Comparison of ENCODE assay signal across 15 cellular contexts in the genomic region with DNA sequence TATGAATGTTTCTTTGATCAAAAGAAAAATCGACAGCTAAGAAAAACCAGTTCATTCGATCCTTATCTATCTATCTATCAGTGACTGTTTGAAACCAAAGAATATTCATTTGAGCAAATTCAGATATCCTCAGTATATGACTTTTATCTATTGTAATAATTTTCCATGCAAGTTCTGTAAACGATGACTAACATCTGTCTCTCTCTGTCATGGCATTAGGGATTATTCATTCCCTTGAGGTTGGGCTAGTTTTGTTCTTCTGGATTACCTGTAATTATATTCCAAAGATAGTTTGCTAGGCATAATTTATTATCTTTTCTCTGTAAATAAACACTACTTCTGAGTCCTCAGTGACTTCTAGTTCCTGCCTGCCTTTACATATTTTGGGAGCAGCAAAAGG.
A peak's percentile ranks its signal among the peaks of the same experiment; 100 is the strongest.
DNase-seq lines count a peak whose midpoint lies in the region; ATAC-seq, FAIRE-seq and TF ChIP-seq lines count a peak whose summit lies in the region.
"Had no signal": no experiment of that assay in that cellular context is flagged by ENCODE, and none has a peak within 500 bp of the region (broad histone marks: within the 10 kb centered on the region; RNA-seq: fewer than 3 reads in every experiment).

No MANE protein-coding gene starts in this region.

- TF ChIP-seq CTCF in bronchial epithelial cell (IDR thresholded peaks at IDR 0.05; ENCODE audit: insufficient read depth, low read length, severe bottlenecking) (no peak), foreskin keratinocyte (conservative IDR thresholded peaks at IDR 0.05) (no peak)

- no peak overlapping the region for H3K4me2 ChIP-seq in GM23248 (ENCODE audit: unreplicated experiment)

- H3K9ac ChIP-seq in GM23248 = no peak overlapping the region

- no peak for FAIRE-seq in bronchial epithelial cell (lab: Jason Lieb, UNC)
- FAIRE-seq: A204.1, H1 had no signal

- no peaks in the 10 kb centered on the region for H3K36me3 ChIP-seq in GM23248 (ENCODE audit: low read depth)
- H3K36me3 ChIP-seq in bronchial epithelial cell (ENCODE audit: control insufficient read depth, insufficient read depth, low read length) = no peaks in the 10 kb centered on the region

- H3K4me1 ChIP-seq in GM23248 (ENCODE audit: insufficient read depth) = no peaks in the 10 kb centered on the region
- H3K4me1 ChIP-seq in foreskin keratinocyte = no peaks in the 10 kb centered on the region

- H3K9me3 ChIP-seq in GM23248 (ENCODE audit: low read depth) = no peaks in the 10 kb centered on the region

- no peaks in the 10 kb centered on the region for H3F3A ChIP-seq in GM23248 (ENCODE audit: insufficient read depth)

- H3K27ac ChIP-seq in GM23248 (no peak overlapping the region), foreskin keratinocyte (no peak overlapping the region)
- H3K27ac ChIP-seq: HL-60 had no signal

- 72 to 81% methylated on average over 3 of the region's 3 CpGs for WGBS in GM23248 (ENCODE audit: low coverage in 1 of 2, low lambda C conversion rate in 2 of 2, missing lambda C conversion rate in 2 of 2), 2 experiments

- H3K9me2 ChIP-seq in GM23248 (ENCODE audit: insufficient read depth) = no peaks in the 10 kb centered on the region

- H3K4me3 ChIP-seq in GM23248 = no peak overlapping the region
- no peak overlapping the region for H3K4me3 ChIP-seq in bronchial epithelial cell (ENCODE audit: low read depth, low read length)

- peak; percentile 8 for DNase-seq in GM23248
- peak; percentile 66 for DNase-seq in bronchial epithelial cell (ENCODE audit: low read depth)
- peak in 1 of 2 donors; percentile 4 for DNase-seq in foreskin keratinocyte
- no peak for DNase-seq in middle frontal gyrus (ENCODE audit: extremely low spot score, low spot score)
- DNase-seq in SIG-M5 treated with dmso at 0.1 percent for 504 hours (lab: John Stamatoyannopoulos, UW; ENCODE audit: unreplicated experiment) = no peak
- DNase-seq: AML-193; Calu3; CD8-positive, alpha-beta T cell; DMS79 treated with DMSO at 0.1 percent for 48 hours; GF-D8; H9 had no signal

- in situ Hi-C loops in GM23248 (cut with MboI) = no loop called here

- H4K20me1 ChIP-seq in GM23248 (ENCODE audit: insufficient read depth) = no peaks in the 10 kb centered on the region

- ATAC-seq in foreskin keratinocyte (peak; percentile 57), HG02981 (IDR thresholded peaks at IDR 0.05; ENCODE audit: unreplicated experiment) (no peak)
- ATAC-seq: CD8-positive, alpha-beta T cell had no signal

- no peaks in the 10 kb centered on the region for H3K27me3 ChIP-seq in GM23248 (replicated peaks; ENCODE audit: insufficient read depth)
- H3K27me3 ChIP-seq in bronchial epithelial cell (ENCODE audit: control insufficient read depth, insufficient read depth, low read length) = no peaks in the 10 kb centered on the region
- no peaks in the 10 kb centered on the region for H3K27me3 ChIP-seq in foreskin keratinocyte

- H2AFZ ChIP-seq in GM23248 = no peak overlapping the region

- H3K79me2 ChIP-seq in GM23248 (ENCODE audit: insufficient read depth) = no peaks in the 10 kb centered on the region

Comparison
In these comparisons a context has a peak if more than half of its experiments do, and no peak if none do; other contexts are left out.
1. DNase-seq: peak in GM23248 (single experiment) and bronchial epithelial cell (single experiment); none in middle frontal gyrus (single experiment) and SIG-M5 treated with dmso at 0.1 percent for 504 hours (single experiment).